In genomic region chr20:32761831-32762753, GRCh38 we compare ENCODE assay signal across 8 cellular contexts. TPM values are rescaled to one million over a fixed set of nuclear protein-coding genes. Genes with fewer than 3 reads are reported as not detected.
A peak's percentile ranks its signal among the peaks of the same experiment; 100 is the strongest.
DNase-seq lines count a peak whose midpoint lies in the region; ATAC-seq and TF ChIP-seq lines count a peak whose summit lies in the region.

Gene DNMT3B, plus strand, starts transcription at chr20:32762385. Its CDS starts 17,939 bp downstream, at chr20:32780324.

- no peaks in the 10 kb centered on the region for H3K36me3 ChIP-seq in GM06990 (ENCODE audit: control insufficient read depth, insufficient read depth, low read length)
- H3K36me3 ChIP-seq in smooth muscle cell (ENCODE audit: low read depth): no peaks in the 10 kb centered on the region

- H3K4me3 ChIP-seq in GM06990 (replicated peaks; ENCODE audit: low read depth, low read length) (peak within 1 kb of the TSS; percentile 72), HFF-Myc (replicated peaks; ENCODE audit: low read depth, low read length) (peak within 1 kb of the TSS; percentile 59), smooth muscle cell (peak within 1 kb of the TSS; percentile 70)

- H2AFZ ChIP-seq in smooth muscle cell (ENCODE audit: low read depth): peak within 1 kb of the TSS; percentile 94

- no peak within 1 kb of the TSS for H3K27ac ChIP-seq in smooth muscle cell (ENCODE audit: low read depth)

- no peaks in the 10 kb centered on the region; the same call in 1 of the 2 replicates for H3K27me3 ChIP-seq in GM06990 (replicated peaks; ENCODE audit: control insufficient read depth, insufficient read depth, low read length)
- no peaks in the 10 kb centered on the region for H3K27me3 ChIP-seq in smooth muscle cell (ENCODE audit: low read depth)

- in situ Hi-C loops in T47D (cut with HindIII; ENCODE audit: low pct_unique_long_range_greater_than_20kb, low sequenced_read_pairs): no loop called here

- 3% methylated on average over 47 of the region's 92 CpGs for WGBS in smooth muscle cell (ENCODE audit: low lambda C conversion rate)

- H3K4me1 ChIP-seq in smooth muscle cell (ENCODE audit: low read depth): peaks cover 3% of the 10 kb centered on the region

- H3F3A ChIP-seq in smooth muscle cell (ENCODE audit: low read depth): peaks cover 10% of the 10 kb centered on the region

- no peaks in the 10 kb centered on the region for H4K20me1 ChIP-seq in smooth muscle cell (ENCODE audit: low read depth)

- peak within 1 kb of the TSS; percentile 16 for H3K9ac ChIP-seq in smooth muscle cell (ENCODE audit: low read depth)

- no peak for TF ChIP-seq CTCF in GM06990 (IDR thresholded peaks at IDR 0.05; ENCODE audit: insufficient read depth, low read length, poor library complexity, severe bottlenecking)
- no peak for TF ChIP-seq CTCF in HFF-Myc (IDR thresholded peaks at IDR 0.05; ENCODE audit: low read depth, low read length, missing control alignments)
- peak; percentile 8 for TF ChIP-seq CTCF in smooth muscle cell (IDR thresholded peaks at IDR 0.05; ENCODE audit: borderline replicate concordance, insufficient read depth, poor library complexity, severe bottlenecking)

- ATAC-seq in GM21717 (IDR thresholded peaks at IDR 0.05; ENCODE audit: unreplicated experiment): no peak

- H3K4me2 ChIP-seq in smooth muscle cell: peak within 1 kb of the TSS; percentile 98

- peak; percentile 78 for DNase-seq in GM06990 (ENCODE audit: extremely low read depth, insufficient read length)
- no peak for DNase-seq in HFF-Myc (ENCODE audit: extremely low read depth, low read depth)
- peak; percentile 90 for DNase-seq in NCI-H146 treated with DMSO at 0.1 percent for 48 hours (lab: John Stamatoyannopoulos, UW; ENCODE audit: unreplicated experiment)
- peak; percentile 90 for DNase-seq in UCSD-AML1 (lab: John Stamatoyannopoulos, UW; ENCODE audit: unreplicated experiment)
- peak; percentile 91 to 93 for DNase-seq in T47D (ENCODE audit: low read depth in 1 of 2, low spot score in 1 of 2)
- peak; percentile 97 for DNase-seq in iPS-NIHi7 (ENCODE audit: extremely low spot score)
- peak; percentile 23 for DNase-seq in smooth muscle cell (lab: John Stamatoyannopoulos, UW; ENCODE audit: unreplicated experiment)

- H3K9me3 ChIP-seq in smooth muscle cell (replicated peaks; ENCODE audit: low read depth): no peaks in the 10 kb centered on the region

- H3K79me2 ChIP-seq in smooth muscle cell (ENCODE audit: low read depth): peaks cover 3% of the 10 kb centered on the region

RNA-seq across cellular contexts. Expression of gene DNMT3B, which starts in this region (rescaled TPM):
- 2.9 and 3.5 TPM in 2 replicates for total RNA-seq in smooth muscle cell
- 0.79 and 2.9 TPM in 2 replicates for polyA plus RNA-seq in smooth muscle cell
